1 cellular context compared by ENCODE assay signal in genomic region chr12:32454866-32455265, GRCh38.
TF ChIP-seq lines count a peak whose summit lies in the region.

No MANE protein-coding gene starts in this region.

TF ChIP-seq in SK-N-SH treated with all-trans-retinoic acid at 6 μM for 48 hours, 23 proteins besides CTCF, POLR2A, EP300 and RAD21 (continued from another document):
- TF ChIP-seq TSHZ2 (CRISPR knock-in tag; IDR thresholded peaks at IDR 0.05) (no peak), ZC3H10 (CRISPR knock-in tag; IDR thresholded peaks at IDR 0.05) (no peak), TOX (CRISPR knock-in tag; IDR thresholded peaks at IDR 0.05; ENCODE audit: borderline replicate concordance) (no peak), PATZ1 (CRISPR knock-in tag; IDR thresholded peaks at IDR 0.05; ENCODE audit: borderline replicate concordance) (no peak)
TF ChIP-seq in SK-N-SH treated with all-trans-retinoic acid at 6 μM for 48 hours: peak in this region for 0.
